ENCODE assay signal across 1 cellular context in genomic region chr7:42233939-42234338, GRCh38.
TF ChIP-seq lines count a peak whose summit lies in the region.

No MANE protein-coding gene starts in this region.

TF ChIP-seq in HepG2, 621 proteins besides CTCF, POLR2A, EP300 and RAD21 (continued from another document):
- TF ChIP-seq, protein P1, sequence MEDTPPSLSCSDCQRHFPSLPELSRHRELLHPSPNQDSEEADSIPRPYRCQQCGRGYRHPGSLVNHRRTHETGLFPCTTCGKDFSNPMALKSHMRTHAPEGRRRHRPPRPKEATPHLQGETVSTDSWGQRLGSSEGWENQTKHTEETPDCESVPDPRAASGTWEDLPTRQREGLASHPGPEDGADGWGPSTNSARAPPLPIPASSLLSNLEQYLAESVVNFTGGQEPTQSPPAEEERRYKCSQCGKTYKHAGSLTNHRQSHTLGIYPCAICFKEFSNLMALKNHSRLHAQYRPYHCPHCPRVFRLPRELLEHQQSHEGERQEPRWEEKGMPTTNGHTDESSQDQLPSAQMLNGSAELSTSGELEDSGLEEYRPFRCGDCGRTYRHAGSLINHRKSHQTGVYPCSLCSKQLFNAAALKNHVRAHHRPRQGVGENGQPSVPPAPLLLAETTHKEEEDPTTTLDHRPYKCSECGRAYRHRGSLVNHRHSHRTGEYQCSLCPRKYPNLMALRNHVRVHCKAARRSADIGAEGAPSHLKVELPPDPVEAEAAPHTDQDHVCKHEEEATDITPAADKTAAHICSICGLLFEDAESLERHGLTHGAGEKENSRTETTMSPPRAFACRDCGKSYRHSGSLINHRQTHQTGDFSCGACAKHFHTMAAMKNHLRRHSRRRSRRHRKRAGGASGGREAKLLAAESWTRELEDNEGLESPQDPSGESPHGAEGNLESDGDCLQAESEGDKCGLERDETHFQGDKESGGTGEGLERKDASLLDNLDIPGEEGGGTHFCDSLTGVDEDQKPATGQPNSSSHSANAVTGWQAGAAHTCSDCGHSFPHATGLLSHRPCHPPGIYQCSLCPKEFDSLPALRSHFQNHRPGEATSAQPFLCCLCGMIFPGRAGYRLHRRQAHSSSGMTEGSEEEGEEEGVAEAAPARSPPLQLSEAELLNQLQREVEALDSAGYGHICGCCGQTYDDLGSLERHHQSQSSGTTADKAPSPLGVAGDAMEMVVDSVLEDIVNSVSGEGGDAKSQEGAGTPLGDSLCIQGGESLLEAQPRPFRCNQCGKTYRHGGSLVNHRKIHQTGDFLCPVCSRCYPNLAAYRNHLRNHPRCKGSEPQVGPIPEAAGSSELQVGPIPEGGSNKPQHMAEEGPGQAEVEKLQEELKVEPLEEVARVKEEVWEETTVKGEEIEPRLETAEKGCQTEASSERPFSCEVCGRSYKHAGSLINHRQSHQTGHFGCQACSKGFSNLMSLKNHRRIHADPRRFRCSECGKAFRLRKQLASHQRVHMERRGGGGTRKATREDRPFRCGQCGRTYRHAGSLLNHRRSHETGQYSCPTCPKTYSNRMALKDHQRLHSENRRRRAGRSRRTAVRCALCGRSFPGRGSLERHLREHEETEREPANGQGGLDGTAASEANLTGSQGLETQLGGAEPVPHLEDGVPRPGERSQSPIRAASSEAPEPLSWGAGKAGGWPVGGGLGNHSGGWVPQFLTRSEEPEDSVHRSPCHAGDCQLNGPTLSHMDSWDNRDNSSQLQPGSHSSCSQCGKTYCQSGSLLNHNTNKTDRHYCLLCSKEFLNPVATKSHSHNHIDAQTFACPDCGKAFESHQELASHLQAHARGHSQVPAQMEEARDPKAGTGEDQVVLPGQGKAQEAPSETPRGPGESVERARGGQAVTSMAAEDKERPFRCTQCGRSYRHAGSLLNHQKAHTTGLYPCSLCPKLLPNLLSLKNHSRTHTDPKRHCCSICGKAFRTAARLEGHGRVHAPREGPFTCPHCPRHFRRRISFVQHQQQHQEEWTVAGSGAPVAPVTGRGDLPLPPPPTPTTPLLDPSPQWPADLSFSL (CRISPR knock-in tag; IDR thresholded peaks at IDR 0.05), result no peak
- no peak for TF ChIP-seq PRPF4 (IDR thresholded peaks at IDR 0.05; ENCODE audit: low read depth, low read length, poor library complexity, severe bottlenecking)
- TF ChIP-seq RFXANK (CRISPR knock-in tag; IDR thresholded peaks at IDR 0.05), result no peak
